In the genomic region with DNA sequence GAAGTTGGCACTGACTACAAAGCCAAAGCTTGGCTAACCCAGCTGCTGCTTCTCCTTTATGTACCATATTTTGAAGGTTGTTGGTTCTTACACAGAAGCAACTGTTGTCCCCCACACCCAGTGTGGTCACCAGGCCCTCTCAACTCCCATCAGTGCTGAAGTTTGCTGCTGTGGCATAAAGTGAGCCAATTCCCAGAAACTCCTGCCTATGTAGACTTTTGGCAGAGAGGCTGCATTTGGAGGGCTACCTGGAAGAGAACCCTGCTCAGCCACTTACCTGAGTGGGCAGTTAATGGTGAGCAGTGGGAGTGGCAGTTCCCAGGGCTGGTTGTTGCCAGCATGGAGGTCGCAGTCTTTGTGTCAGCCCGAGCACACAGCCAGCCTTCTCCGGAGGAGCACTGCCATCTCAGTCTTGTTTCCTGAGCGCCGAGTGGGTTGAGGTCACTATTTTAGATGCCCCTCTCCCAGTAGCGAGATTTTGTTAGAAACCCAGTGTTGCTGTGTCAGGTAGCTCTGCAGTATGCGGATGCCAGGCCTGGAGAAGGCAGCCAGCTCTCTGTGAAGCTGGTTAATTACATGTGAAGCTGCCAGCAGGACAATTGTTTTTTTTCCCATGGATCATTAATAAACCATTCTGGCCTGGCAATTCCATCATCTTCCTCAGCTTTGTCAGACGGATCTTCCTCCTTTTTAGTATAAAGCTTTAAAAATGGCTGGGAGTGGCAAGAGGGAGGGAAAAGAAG, we compare ENCODE assay signal across 23 cellular contexts. TPM values are rescaled to one million over a fixed set of nuclear protein-coding genes. Genes with fewer than 3 reads are reported as not detected.
DNase-seq lines count a peak whose midpoint lies in the region; ATAC-seq and TF ChIP-seq lines count a peak whose summit lies in the region.
"Had no signal": no experiment of that assay in that cellular context is flagged by ENCODE, and none has a peak within 500 bp of the region (broad histone marks: within the 10 kb centered on the region; RNA-seq: fewer than 3 reads in every experiment).

No MANE protein-coding gene starts in this region.

- TF ChIP-seq CTCF in right lobe of liver (IDR thresholded peaks at IDR 0.05) (no peak), upper lobe of right lung (IDR thresholded peaks at IDR 0.05) (no peak), SK-N-SH (IDR thresholded peaks at IDR 0.05) (no peak), breast epithelium (IDR thresholded peaks at IDR 0.05) (no peak)

- no peak for ATAC-seq in right lobe of liver
- ATAC-seq in upper lobe of right lung, result peak; percentile 32
- no peak for ATAC-seq in GM21360 (IDR thresholded peaks at IDR 0.05; ENCODE audit: unreplicated experiment)
- ATAC-seq: Panc1 had no signal

- H3K9me3 ChIP-seq in right lobe of liver (no peaks in the 10 kb centered on the region), upper lobe of right lung (no peaks in the 10 kb centered on the region), SK-N-SH (no peaks in the 10 kb centered on the region), breast epithelium (no peaks in the 10 kb centered on the region)
- H3K9me3 ChIP-seq: HAP-1, SJCRH30 had no signal

- no peak overlapping the region for H3K9ac ChIP-seq in SK-N-SH
- H3K9ac ChIP-seq: GM23248 had no signal

- H3F3A ChIP-seq in SK-N-SH (replicated peaks; ENCODE audit: insufficient read depth), result no peaks in the 10 kb centered on the region

- no peak overlapping the region for H2AFZ ChIP-seq in SK-N-SH (ENCODE audit: low read depth)
- H2AFZ ChIP-seq: GM23248 had no signal

- no peaks in the 10 kb centered on the region for H3K27me3 ChIP-seq in right lobe of liver
- no peaks in the 10 kb centered on the region for H3K27me3 ChIP-seq in upper lobe of right lung
- H3K27me3 ChIP-seq in SK-N-SH (ENCODE audit: insufficient read depth), result no peaks in the 10 kb centered on the region
- no peaks in the 10 kb centered on the region for H3K27me3 ChIP-seq in breast epithelium
- H3K27me3 ChIP-seq: SJCRH30 had no signal

- POLR2A ChIA-PET in SK-N-SH (lab: Yijun Ruan, JAX), result no interaction called here

- H3K27ac ChIP-seq in cingulate gyrus (ENCODE audit: low read depth, low read length), result peak overlapping the region; percentile 39
- peak overlapping the region in 2 of 3 donors; percentile 52 to 77 for H3K27ac ChIP-seq in right lobe of liver
- H3K27ac ChIP-seq in upper lobe of right lung, result no peak overlapping the region
- no peak overlapping the region for H3K27ac ChIP-seq in SK-N-SH (ENCODE audit: low read depth in 2 of 2, low read length in 1 of 2)
- no peak overlapping the region for H3K27ac ChIP-seq in breast epithelium
- H3K27ac ChIP-seq: 22Rv1, C4-2B, GM23248, HL-60, SJCRH30 had no signal

- TF ChIP-seq RAD21 in SK-N-SH (IDR thresholded peaks at IDR 0.05; ENCODE audit: low read length), result no peak

- WGBS in right lobe of liver (ENCODE audit: insufficient coverage, low coverage, low lambda C conversion rate, missing lambda C conversion rate), result 92% methylated on average over 2 of the region's 8 CpGs
- WGBS in SK-N-SH (ENCODE audit: low lambda C conversion rate), result 86% methylated on average over 8 of the region's 8 CpGs

- CTCF ChIA-PET in SK-N-SH (lab: Yijun Ruan, JAX), result interaction anchor here (0.5 to 3.6 kb wide), 6 partner anchors 13 to 298 kb away, joined by 3 to 16 read pairs (median 5); no protein-coding TSS in a partner anchor

- no peak overlapping the region for H3K4me2 ChIP-seq in SK-N-SH

- H4K20me1 ChIP-seq in SK-N-SH (ENCODE audit: insufficient read depth), result peaks cover 3% of the 10 kb centered on the region; the same call in 1 of the 2 replicates

- H3K36me3 ChIP-seq in right lobe of liver, result no peaks in the 10 kb centered on the region
- no peaks in the 10 kb centered on the region for H3K36me3 ChIP-seq in upper lobe of right lung
- peaks cover 0 to 29% of the 10 kb centered on the region in 2 experiments for H3K36me3 ChIP-seq in SK-N-SH (replicated peaks in 1 of 2; ENCODE audit: control insufficient read depth in 1 of 2, insufficient read depth in 2 of 2, low read length in 1 of 2)
- no peaks in the 10 kb centered on the region for H3K36me3 ChIP-seq in breast epithelium
- H3K36me3 ChIP-seq: HAP-1 had no signal

- H3K4me3 ChIP-seq in right lobe of liver (no peak overlapping the region), upper lobe of right lung (no peak overlapping the region), SK-N-SH (ENCODE audit: low read depth in 2 of 2, low read length in 1 of 2) (no peak overlapping the region), breast epithelium (no peak overlapping the region)
- H3K4me3 ChIP-seq: GM23248, HAP-1, SJCRH30 had no signal

- peak; percentile 21 for DNase-seq in DMS 273 (lab: John Stamatoyannopoulos, UW; ENCODE audit: unreplicated experiment)
- DNase-seq in DMS 273 treated with DMSO at 0.1 percent for 48 hours (lab: John Stamatoyannopoulos, UW), result no peak
- no peak for DNase-seq in right lobe of liver
- no peak for DNase-seq in upper lobe of right lung
- DNase-seq in SK-N-SH, result no peak
- no peak for DNase-seq in breast epithelium (ENCODE audit: low spot score in 2 of 2)
- DNase-seq: AML-193, GDM1, GM23248, IMR-90, NCI-H1436, NCI-H345, NCI-H526, SJCRH30 had no signal

- no peaks in the 10 kb centered on the region for H3K9me2 ChIP-seq in SK-N-SH

- H3K79me2 ChIP-seq in SK-N-SH (ENCODE audit: insufficient read depth), result no peaks in the 10 kb centered on the region

- TF ChIP-seq EP300 in SK-N-SH (IDR thresholded peaks at IDR 0.05; ENCODE audit: borderline replicate concordance in 1 of 2, low read depth in 1 of 2, low read length in 1 of 2), result no peak

- TF ChIP-seq POLR2A in right lobe of liver (IDR thresholded peaks at IDR 0.05) (no peak), breast epithelium (IDR thresholded peaks at IDR 0.05) (no peak)

- intact Hi-C loops in right lobe of liver (cut with DNase I) (no loop called here), upper lobe of right lung (cut with DNase I) (no loop called here), breast epithelium (cut with DNase I; ENCODE audit: low total_unique reads) (no loop called here)

- H3K4me1 ChIP-seq in right lobe of liver, result peaks cover 0 to 81% (median 31%) of the 10 kb centered on the region in 4 donors
- peaks cover 3% of the 10 kb centered on the region for H3K4me1 ChIP-seq in upper lobe of right lung
- peaks cover 0 to 13% of the 10 kb centered on the region in 2 experiments; a peak in 1 of 4 replicates for H3K4me1 ChIP-seq in SK-N-SH (ENCODE audit: control insufficient read depth in 1 of 2, insufficient read depth in 2 of 2, low read depth in 1 of 2, low read length in 1 of 2)
- H3K4me1 ChIP-seq in breast epithelium, result peaks cover 0 to 6% of the 10 kb centered on the region in 2 donors
- H3K4me1 ChIP-seq: SJCRH30 had no signal

TF ChIP-seq in SK-N-SH, 30 proteins besides CTCF, POLR2A, EP300 and RAD21:
- TF ChIP-seq POLR2AphosphoS5 (IDR thresholded peaks at IDR 0.05; ENCODE audit: low read depth, low read length) (no peak), YY1 (IDR thresholded peaks at IDR 0.05; ENCODE audit: low read depth) (no peak), MEF2A (IDR thresholded peaks at IDR 0.05; ENCODE audit: borderline replicate concordance, low read depth) (no peak), EZH2phosphoT487 (IDR thresholded peaks at IDR 0.05; ENCODE audit: borderline replicate concordance, low read depth) (no peak), GATA2 (CRISPR knock-in tag; IDR thresholded peaks at IDR 0.05) (no peak), FOXM1 (IDR thresholded peaks at IDR 0.05; ENCODE audit: low read depth) (no peak), NFIC (IDR thresholded peaks at IDR 0.05; ENCODE audit: borderline replicate concordance) (no peak), TCF12 (IDR thresholded peaks at IDR 0.05) (no peak), NRF1 (IDR thresholded peaks at IDR 0.05; ENCODE audit: low read depth, low read length) (no peak), GABPA (IDR thresholded peaks at IDR 0.05; ENCODE audit: low read depth) (no peak), FOSL2 (IDR thresholded peaks at IDR 0.05; ENCODE audit: borderline replicate concordance, low read depth) (no peak), JUND (IDR thresholded peaks at IDR 0.05) (no peak), MXI1 (IDR thresholded peaks at IDR 0.05; ENCODE audit: low read depth, low read length) (no peak), RFX5 (IDR thresholded peaks at IDR 0.05; ENCODE audit: low read length) (no peak), CHD2 (IDR thresholded peaks at IDR 0.05; ENCODE audit: low read length, partially characterized antibody) (no peak), RXRA (IDR thresholded peaks at IDR 0.05; ENCODE audit: borderline replicate concordance, low read depth) (no peak), TAF1 (IDR thresholded peaks at IDR 0.05; ENCODE audit: borderline replicate concordance, low read depth, low read length) (no peak)
- TF ChIP-seq, protein P1, sequence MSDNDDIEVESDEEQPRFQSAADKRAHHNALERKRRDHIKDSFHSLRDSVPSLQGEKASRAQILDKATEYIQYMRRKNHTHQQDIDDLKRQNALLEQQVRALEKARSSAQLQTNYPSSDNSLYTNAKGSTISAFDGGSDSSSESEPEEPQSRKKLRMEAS (IDR thresholded peaks at IDR 0.05; ENCODE audit: low read depth), result no peak
- TF ChIP-seq, protein P2, sequence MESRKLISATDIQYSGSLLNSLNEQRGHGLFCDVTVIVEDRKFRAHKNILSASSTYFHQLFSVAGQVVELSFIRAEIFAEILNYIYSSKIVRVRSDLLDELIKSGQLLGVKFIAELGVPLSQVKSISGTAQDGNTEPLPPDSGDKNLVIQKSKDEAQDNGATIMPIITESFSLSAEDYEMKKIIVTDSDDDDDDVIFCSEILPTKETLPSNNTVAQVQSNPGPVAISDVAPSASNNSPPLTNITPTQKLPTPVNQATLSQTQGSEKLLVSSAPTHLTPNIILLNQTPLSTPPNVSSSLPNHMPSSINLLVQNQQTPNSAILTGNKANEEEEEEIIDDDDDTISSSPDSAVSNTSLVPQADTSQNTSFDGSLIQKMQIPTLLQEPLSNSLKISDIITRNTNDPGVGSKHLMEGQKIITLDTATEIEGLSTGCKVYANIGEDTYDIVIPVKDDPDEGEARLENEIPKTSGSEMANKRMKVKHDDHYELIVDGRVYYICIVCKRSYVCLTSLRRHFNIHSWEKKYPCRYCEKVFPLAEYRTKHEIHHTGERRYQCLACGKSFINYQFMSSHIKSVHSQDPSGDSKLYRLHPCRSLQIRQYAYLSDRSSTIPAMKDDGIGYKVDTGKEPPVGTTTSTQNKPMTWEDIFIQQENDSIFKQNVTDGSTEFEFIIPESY (IDR thresholded peaks at IDR 0.05; ENCODE audit: borderline replicate concordance, low read depth), result no peak

RNA-seq across cellular contexts. Expression of a gene that starts 24.5 kb away (rescaled TPM):
- total RNA-seq in right lobe of liver (1 to 10 TPM in 5 of 6 experiments, under 1 TPM in 1; 0.74 to 4.0 (median 2.5) TPM), upper lobe of right lung (6.4 TPM), breast epithelium (1 to 10 TPM in 2 of 3 donors, under 1 TPM in 1; 0.33 to 3.2 (median 1.6) TPM)
- polyA plus RNA-seq in SK-N-SH (2012; rRNA removed), result 0.44 and 0.58 TPM in 2 replicates
- 0.30 and 0.41 TPM in 2 replicates for polyA plus RNA-seq in SK-N-SH (2012; cell fraction: cytosol; rRNA removed)
- polyA plus RNA-seq in SK-N-SH (2012; cell fraction: nucleus; rRNA removed), result 0.46 and 0.74 TPM in 2 replicates
- total RNA-seq: HT1080, MCF 10A had no signal

Comparison
In these comparisons a context has a peak if more than half of its experiments do, and no peak if none do; other contexts are left out.
1. H3K27ac ChIP-seq: peak in cingulate gyrus (single experiment) and right lobe of liver (2 of 3); none in upper lobe of right lung (single experiment), SK-N-SH (0 of 2) and breast epithelium (0 of 2).